24 cellular contexts compared by ENCODE assay signal in the genomic region with DNA sequence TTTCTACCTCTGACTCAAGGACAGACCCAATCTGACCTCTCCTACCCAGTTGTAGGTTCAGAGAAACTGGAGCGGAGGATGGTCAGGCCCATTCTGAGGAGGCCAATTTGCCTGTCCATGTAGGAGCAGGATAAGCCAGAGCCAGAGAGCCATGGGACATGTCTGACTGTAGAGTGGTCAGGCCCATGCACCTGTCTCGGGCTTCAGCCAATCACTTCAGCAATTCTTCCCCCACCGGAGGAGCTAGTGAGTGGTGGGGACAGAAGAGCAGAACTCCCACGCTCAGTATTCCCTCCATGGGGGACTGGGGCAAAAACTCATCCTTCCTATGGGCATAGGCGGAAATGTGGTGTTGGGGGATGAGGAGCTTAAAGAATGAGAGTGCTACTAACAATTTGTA. TPM values are rescaled to one million over a fixed set of nuclear protein-coding genes. Genes with fewer than 3 reads are reported as not detected.
A peak's percentile ranks its signal among the peaks of the same experiment; 100 is the strongest.
DNase-seq lines count a peak whose midpoint lies in the region; ATAC-seq and TF ChIP-seq lines count a peak whose summit lies in the region.
"Had no signal": no experiment of that assay in that cellular context is flagged by ENCODE, and none has a peak within 500 bp of the region (broad histone marks: within the 10 kb centered on the region; RNA-seq: fewer than 3 reads in every experiment).

No MANE protein-coding gene starts in this region.

- H3K9me2 ChIP-seq in GM23338 (ENCODE audit: insufficient read depth): no peaks in the 10 kb centered on the region

- peaks cover 72% of the 10 kb centered on the region for H3K4me1 Mint-ChIP-seq in CD4-positive, alpha-beta T cell (ENCODE audit: low read depth)
- H3K4me1 Mint-ChIP-seq in GM23338 (no peaks in the 10 kb centered on the region), WTC11 (no peaks in the 10 kb centered on the region), memory B cell (peaks cover 35% of the 10 kb centered on the region)

- no peaks in the 10 kb centered on the region for H3K27me3 ChIP-seq in CD4-positive, alpha-beta T cell (ENCODE audit: control insufficient read depth, insufficient read depth, low read length)
- no peaks in the 10 kb centered on the region for H3K27me3 ChIP-seq in GM23338 (ENCODE audit: insufficient read depth)
- H3K27me3 ChIP-seq in esophagus squamous epithelium: no peaks in the 10 kb centered on the region
- H3K27me3 ChIP-seq: BLaER1 treated with 17β-estradiol and CSF1 and Interleukin-3, amounts not matched to agents 10 nM and 100 nM had no signal

- ATAC-seq in CD4-positive, alpha-beta T cell (ENCODE audit: poor library complexity): no peak
- ATAC-seq in GM23338: peak; percentile 71
- peak; percentile 81 for ATAC-seq in WTC11
- ATAC-seq in memory B cell (ENCODE audit: low read depth): no peak
- no peak for ATAC-seq in HG02884 (IDR thresholded peaks at IDR 0.05; ENCODE audit: unreplicated experiment)
- ATAC-seq: CD8-positive, alpha-beta T cell; GM12878; Panc1 had no signal

- H3K4me3 Mint-ChIP-seq in CD4-positive, alpha-beta T cell: no peak overlapping the region
- H3K4me3 Mint-ChIP-seq in GM23338: no peak overlapping the region
- no peak overlapping the region for H3K4me3 Mint-ChIP-seq in WTC11
- no peak overlapping the region for H3K4me3 Mint-ChIP-seq in memory B cell
- H3K4me3 Mint-ChIP-seq: CD8-positive, alpha-beta T cell; IgD-negative memory B cell had no signal

- no peak for TF ChIP-seq POLR2A in esophagus squamous epithelium (IDR thresholded peaks at IDR 0.05)
- TF ChIP-seq POLR2A in erythroblast (IDR thresholded peaks at IDR 0.05; ENCODE audit: low read length): no peak

- H3K9me3 ChIP-seq in CD4-positive, alpha-beta T cell (ENCODE audit: control insufficient read depth, low read length): no peaks in the 10 kb centered on the region
- no peaks in the 10 kb centered on the region for H3K9me3 ChIP-seq in esophagus squamous epithelium
- H3K9me3 ChIP-seq: A549; BLaER1 treated with 17β-estradiol and CSF1 and Interleukin-3, amounts not matched to agents 10 nM and 100 nM; Caco-2 had no signal

- H4K20me1 ChIP-seq in GM23338 (replicated peaks; ENCODE audit: insufficient read depth): peaks cover 30% of the 10 kb centered on the region

- H3K4me1 ChIP-seq in GM23338 (ENCODE audit: insufficient read depth) (no peaks in the 10 kb centered on the region), esophagus squamous epithelium (peaks cover 0 to 2% (median 0%) of the 10 kb centered on the region in 3 donors)
- H3K4me1 ChIP-seq: A549, Caco-2 had no signal

- H2AFZ ChIP-seq in GM23338: no peak overlapping the region

- no peaks in the 10 kb centered on the region for H3F3A ChIP-seq in GM23338 (replicated peaks; ENCODE audit: low read depth)

- H3K27ac ChIP-seq in CD4-positive, alpha-beta T cell (ENCODE audit: low read depth, low read length): no peak overlapping the region
- no peak overlapping the region for H3K27ac ChIP-seq in GM23338 (ENCODE audit: low read depth)
- no peak overlapping the region for H3K27ac ChIP-seq in esophagus squamous epithelium
- H3K27ac ChIP-seq: A549; BLaER1 treated with 17β-estradiol and CSF1 and Interleukin-3, amounts not matched to agents 10 nM and 100 nM; RWPE1 had no signal

- WGBS in esophagus squamous epithelium, 2 donors: 97% methylated on average over 4 to 5 of the region's 5 CpGs

- no peak overlapping the region for H3K4me3 ChIP-seq in GM23338
- H3K4me3 ChIP-seq in esophagus squamous epithelium: no peak overlapping the region
- H3K4me3 ChIP-seq: A549; BLaER1 treated with 17β-estradiol and CSF1 and Interleukin-3, amounts not matched to agents 10 nM and 100 nM; GM12878 had no signal

- peak overlapping the region; percentile 49 for H3K27ac Mint-ChIP-seq in CD4-positive, alpha-beta T cell
- H3K27ac Mint-ChIP-seq in GM23338: no peak overlapping the region
- peak overlapping the region; percentile 63 for H3K27ac Mint-ChIP-seq in WTC11
- H3K27ac Mint-ChIP-seq in memory B cell: peak overlapping the region; percentile 46
- H3K27ac Mint-ChIP-seq: CD8-positive, alpha-beta T cell; IgD-negative memory B cell had no signal

- no peaks in the 10 kb centered on the region for H3K36me3 ChIP-seq in GM23338 (ENCODE audit: insufficient read depth)
- H3K36me3 ChIP-seq in esophagus squamous epithelium: peaks cover 0 to 3% (median 0%) of the 10 kb centered on the region in 3 donors

- no peaks in the 10 kb centered on the region for H3K9me3 Mint-ChIP-seq in CD4-positive, alpha-beta T cell
- H3K9me3 Mint-ChIP-seq in GM23338: no peaks in the 10 kb centered on the region
- H3K9me3 Mint-ChIP-seq in WTC11: no peaks in the 10 kb centered on the region
- H3K9me3 Mint-ChIP-seq in memory B cell: no peaks in the 10 kb centered on the region
- H3K9me3 Mint-ChIP-seq: CD8-positive, alpha-beta T cell; IgD-negative memory B cell had no signal

- no peaks in the 10 kb centered on the region for H3K27me3 Mint-ChIP-seq in CD4-positive, alpha-beta T cell
- H3K27me3 Mint-ChIP-seq in GM23338 (ENCODE audit: insufficient read depth, low read depth, poor library complexity): peaks cover 3% of the 10 kb centered on the region
- H3K27me3 Mint-ChIP-seq in WTC11 (ENCODE audit: low read depth): no peaks in the 10 kb centered on the region
- no peaks in the 10 kb centered on the region for H3K27me3 Mint-ChIP-seq in memory B cell
- H3K27me3 Mint-ChIP-seq: IgD-negative memory B cell had no signal

- no peak overlapping the region for H3K4me2 ChIP-seq in GM23338
- H3K4me2 ChIP-seq: A549; BLaER1 treated with 17β-estradiol and CSF1 and Interleukin-3, amounts not matched to agents 10 nM and 100 nM had no signal

- H3K79me2 ChIP-seq in GM23338 (replicated peaks; ENCODE audit: insufficient read depth): peaks cover 93% of the 10 kb centered on the region

- DNase-seq in CD4-positive, alpha-beta T cell: no peak
- DNase-seq in GM23338 (ENCODE audit: low spot score) (peak; percentile 14), WTC11 (ENCODE audit: low spot score) (no peak), memory B cell (ENCODE audit: low spot score in 2 of 2) (no peak), esophagus squamous epithelium (lab: John Stamatoyannopoulos, UW) (no peak), erythroblast (lab: John Stamatoyannopoulos, UW) (no peak)
- DNase-seq: AML-193; Caco-2; CD8-positive, alpha-beta T cell; NCI-H1048; NCI-H1417; NCI-H1694; NCI-H2029 treated with DMSO at 0.1 percent for 48 hours; NCI-H2227 treated with DMSO at 0.1 percent for 48 hours; NCI-H510A; NCI-H69; SHP77 treated with DMSO at 0.1 percent for 48 hours had no signal

- POLR2A ChIA-PET in CD4-positive, alpha-beta T cell (lab: Charles Lee): interaction anchor here (1.5 kb wide), 1 partner anchor 14 kb away, joined by 4 read pairs; a partner anchor contains a TSS
- POLR2A ChIA-PET in WTC11 (lab: Charles Lee): no interaction called here

- intact Hi-C loops in CD4-positive, alpha-beta T cell (cut with DNase I, micrococcal nuclease): no loop called here
- intact Hi-C loops in esophagus squamous epithelium (cut with DNase I): no loop called here

- CTCF ChIA-PET in CD4-positive, alpha-beta T cell (lab: Charles Lee): interaction anchor here (1.2 kb wide), 1 partner anchor 48 kb away, joined by 3 read pairs; no protein-coding TSS in a partner anchor
- CTCF ChIA-PET in WTC11 (lab: Charles Lee): interaction anchor here (0.9 to 2.8 kb wide), 8 partner anchors 9 to 158 kb away, joined by 3 to 15 read pairs (median 5); no protein-coding TSS in a partner anchor

- TF ChIP-seq CTCF in CD4-positive, alpha-beta T cell (IDR thresholded peaks at IDR 0.05): no peak
- TF ChIP-seq CTCF in GM23338 (conservative IDR thresholded peaks at IDR 0.05; ENCODE audit: low read depth in 2 of 2) (no peak), WTC11 (IDR thresholded peaks at IDR 0.05) (no peak), esophagus squamous epithelium (IDR thresholded peaks at IDR 0.05) (no peak)

- H3K36me3 Mint-ChIP-seq in CD4-positive, alpha-beta T cell (ENCODE audit: low read depth): peaks cover 23% of the 10 kb centered on the region
- H3K36me3 Mint-ChIP-seq in GM23338 (ENCODE audit: low read depth) (no peaks in the 10 kb centered on the region), WTC11 (no peaks in the 10 kb centered on the region), memory B cell (peaks cover 2% of the 10 kb centered on the region)

TF ChIP-seq in GM23338, 12 proteins besides CTCF, POLR2A, EP300 and RAD21 (continues in another document):
- no peak for TF ChIP-seq POLR2AphosphoS5 (IDR thresholded peaks at IDR 0.05; ENCODE audit: low read depth)
- no peak for TF ChIP-seq JUNB (IDR thresholded peaks at IDR 0.05; ENCODE audit: unreplicated experiment)
- no peak for TF ChIP-seq CREB1 (CRISPR knock-in tag; IDR thresholded peaks at IDR 0.05; ENCODE audit: low read depth)
- no peak for TF ChIP-seq ZNF331 (CRISPR knock-in tag; IDR thresholded peaks at IDR 0.05; ENCODE audit: low read depth)
- no peak for TF ChIP-seq STAT1 (IDR thresholded peaks at IDR 0.05; ENCODE audit: unreplicated experiment)

TF ChIP-seq in WTC11, 78 proteins besides CTCF, POLR2A, EP300 and RAD21 (continues in another document):
- TF ChIP-seq EMX1 (CRISPR knock-in tag; IDR thresholded peaks at IDR 0.05) (no peak), NR3C1 (CRISPR knock-in tag; conservative IDR thresholded peaks at IDR 0.05; ENCODE audit: low read depth) (no peak)

RNA-seq across cellular contexts. Expression of a gene that starts 14.3 kb away (rescaled TPM):
- total RNA-seq in CD4-positive, alpha-beta T cell: 10 to 100 TPM; 11.3 to 11.9 TPM
- total RNA-seq in GM23338 (2014; rRNA removed; shearing (Covaris generic)): 51.0 and 60.1 TPM in 2 replicates
- polyA plus RNA-seq in GM23338 (2016; fragmentation: Nextera tagmentation; extraction: Ambion mirVana): 31.3 and 33.2 TPM in 2 replicates
- total RNA-seq in WTC11 (2021) (91.5 to 99.8 TPM (median 97.8 TPM) in 3 replicates), esophagus squamous epithelium (10 to 100 TPM; 24.8 to 29.7 (median 25.9) TPM)

RNA-seq across cellular contexts. Expression of a gene that starts 36.1 kb away (rescaled TPM):
- 10 to 100 TPM; 11.3 to 13.2 TPM for total RNA-seq in CD4-positive, alpha-beta T cell
- 10.6 and 15.4 TPM in 2 replicates for total RNA-seq in GM23338 (2014; rRNA removed; shearing (Covaris generic))
- 19.9 and 21.9 TPM in 2 replicates for polyA plus RNA-seq in GM23338 (2016; fragmentation: Nextera tagmentation; extraction: Ambion mirVana)
- total RNA-seq in WTC11 (2021) (22.8 to 26.9 TPM (median 24.1 TPM) in 3 replicates), esophagus squamous epithelium (10 to 100 TPM in 3 of 4 donors, 1 to 10 TPM in 1; 7.6 to 16.6 (median 12.7) TPM)

RNA-seq across cellular contexts. Expression of a gene that starts 41.4 kb away (rescaled TPM):
- total RNA-seq in CD4-positive, alpha-beta T cell: not detected
- 2.8 and 3.0 TPM in 2 replicates for total RNA-seq in GM23338 (2014; rRNA removed; shearing (Covaris generic))
- polyA plus RNA-seq in GM23338 (2016; fragmentation: Nextera tagmentation; extraction: Ambion mirVana): 1.1 and 1.3 TPM in 2 replicates
- total RNA-seq in WTC11 (2021) (2.1 to 2.4 TPM (median 2.3 TPM) in 3 replicates), esophagus squamous epithelium (not detected)
- total RNA-seq: Caco-2; CD8-positive, alpha-beta T cell; GM12878 had no signal
- polyA plus RNA-seq: A549, GM12878, IgD-negative memory B cell had no signal

RNA-seq across cellular contexts. Expression of a gene that starts 57.7 kb away (rescaled TPM):
- 10 to 100 TPM; 75.8 to 78.1 TPM for total RNA-seq in CD4-positive, alpha-beta T cell
- total RNA-seq in GM23338 (2014; rRNA removed; shearing (Covaris generic)): 22.2 and 24.6 TPM in 2 replicates
- polyA plus RNA-seq in GM23338 (2016; fragmentation: Nextera tagmentation; extraction: Ambion mirVana): 6.1 and 7.3 TPM in 2 replicates
- total RNA-seq in WTC11 (2021): 21.8 to 25.7 TPM (median 22.5 TPM) in 3 replicates
- 10 to 100 TPM; 14.0 to 38.9 (median 18.4) TPM for total RNA-seq in esophagus squamous epithelium

Comparison
In these comparisons a context has a peak if more than half of its experiments do, and no peak if none do; other contexts are left out.
1. ATAC-seq: peak in GM23338 (single experiment) and WTC11 (single experiment); none in CD4-positive, alpha-beta T cell (single experiment), memory B cell (single experiment) and HG02884 (single experiment).